ENCODE assay signal across 7 cellular contexts in genomic region chr3:48446043-48446424, GRCh38. TPM values are rescaled to one million over a fixed set of nuclear protein-coding genes. Genes with fewer than 3 reads are reported as not detected.
DNase-seq lines count a peak whose midpoint lies in the region; ATAC-seq, FAIRE-seq and TF ChIP-seq lines count a peak whose summit lies in the region.

No MANE protein-coding gene starts in this region.

- H3K9me3 ChIP-seq in stomach smooth muscle (ENCODE audit: control insufficient read depth in 2 of 2, low read length in 2 of 2), result no peaks in the 10 kb centered on the region

- H3K4me1 Mint-ChIP-seq in immature natural killer cell, result peaks cover 40 to 48% of the 10 kb centered on the region in 2 donors

- peak overlapping the region; percentile 85 to 93 (median 88) for H3K4me3 Mint-ChIP-seq in immature natural killer cell

- H3K27me3 ChIP-seq in stomach smooth muscle (ENCODE audit: control insufficient read depth in 1 of 2, insufficient read depth in 2 of 2, low read length in 2 of 2), result no peaks in the 10 kb centered on the region

- peak overlapping the region; percentile 90 to 96 for H3K27ac Mint-ChIP-seq in activated naive CD4-positive, alpha-beta T cell treated with anti-CD3 and anti-CD28 coated beads, Interleukin-2, amount 50 U/mL, for 72 hours
- peak overlapping the region; percentile 88 to 97 (median 94) for H3K27ac Mint-ChIP-seq in immature natural killer cell

- H3K27me3 Mint-ChIP-seq in immature natural killer cell (ENCODE audit: low read depth in 3 of 3), result peaks cover 0 to 9% (median 6%) of the 10 kb centered on the region in 3 donors

- H3K9ac ChIP-seq in stomach smooth muscle (ENCODE audit: low read length in 2 of 2), result peak overlapping the region; percentile 81 to 84

- peaks cover 30% of the 10 kb centered on the region for H3K4me1 ChIP-seq in stomach smooth muscle (ENCODE audit: control insufficient read depth, insufficient read depth, low read length)

- peak overlapping the region; percentile 85 for H3K27ac ChIP-seq in stomach smooth muscle (ENCODE audit: low read length)

- no peak for DNase-seq in activated naive CD4-positive, alpha-beta T cell treated with anti-CD3 and anti-CD28 coated beads, Interleukin-2, amount 50 U/mL, for 72 hours (ENCODE audit: low spot score in 2 of 2)
- DNase-seq in immature natural killer cell (no peak), NCI-H69 (lab: John Stamatoyannopoulos, UW) (no peak), GM12891 (ENCODE audit: insufficient read length, low spot score) (no peak)

- peak overlapping the region; percentile 95 to 96 for H3K4me3 ChIP-seq in stomach smooth muscle (ENCODE audit: low read length in 2 of 2)

- peaks cover 7 to 23% of the 10 kb centered on the region in 2 donors for H3K36me3 Mint-ChIP-seq in activated naive CD4-positive, alpha-beta T cell treated with anti-CD3 and anti-CD28 coated beads, Interleukin-2, amount 50 U/mL, for 72 hours
- H3K36me3 Mint-ChIP-seq in immature natural killer cell, result peaks cover 4 to 18% (median 4%) of the 10 kb centered on the region in 3 donors

- H3K36me3 ChIP-seq in stomach smooth muscle (ENCODE audit: control insufficient read depth in 2 of 2, insufficient read depth in 2 of 2, low read length in 2 of 2), result peaks cover 12 to 16% of the 10 kb centered on the region in 2 donors

- no peak for FAIRE-seq in GM12891 (lab: Jason Lieb, UNC)

- ATAC-seq in HG03558 (IDR thresholded peaks at IDR 0.05; ENCODE audit: extremely low read depth, unreplicated experiment), result peak; percentile 7
- no peak for ATAC-seq in activated naive CD4-positive, alpha-beta T cell treated with anti-CD3 and anti-CD28 coated beads, Interleukin-2, amount 50 U/mL, for 72 hours
- ATAC-seq in GM18502 (IDR thresholded peaks at IDR 0.05; ENCODE audit: poor library complexity, unreplicated experiment), result no peak

- TF ChIP-seq POLR2A in GM12891 (IDR thresholded peaks at IDR 0.05; ENCODE audit: low read depth, low read length), result no peak

- H3K9me3 Mint-ChIP-seq in activated naive CD4-positive, alpha-beta T cell treated with anti-CD3 and anti-CD28 coated beads, Interleukin-2, amount 50 U/mL, for 72 hours, result no peaks in the 10 kb centered on the region
- H3K9me3 Mint-ChIP-seq in immature natural killer cell, result peaks cover 0 to 2% (median 0%) of the 10 kb centered on the region in 6 donors

TF ChIP-seq in GM12891, 5 proteins besides CTCF, POLR2A, EP300 and RAD21:
- TF ChIP-seq TAF1 (IDR thresholded peaks at IDR 0.05; ENCODE audit: low read depth, low read length), result no peak
- no peak for TF ChIP-seq POLR2AphosphoS5 (IDR thresholded peaks at IDR 0.05; ENCODE audit: low read depth, low read length)
- no peak for TF ChIP-seq SPI1 (IDR thresholded peaks at IDR 0.05; ENCODE audit: low read depth, low read length)
- no peak for TF ChIP-seq PAX5 (IDR thresholded peaks at IDR 0.05; ENCODE audit: insufficient read depth, low read length, severe bottlenecking)
- no peak for TF ChIP-seq POU2F2 (IDR thresholded peaks at IDR 0.05; ENCODE audit: low read depth, low read length)

RNA-seq across cellular contexts. Expression of gene ATRIP, which starts 0.5 kb away (rescaled TPM):
- 10 to 100 TPM; 10.1 to 15.9 TPM for total RNA-seq in activated naive CD4-positive, alpha-beta T cell treated with anti-CD3 and anti-CD28 coated beads, Interleukin-2, amount 50 U/mL, for 72 hours
- 10 to 100 TPM in 1 of 3 donors, 1 to 10 TPM in 2; 6.4 to 12.6 (median 6.6) TPM for polyA plus RNA-seq in immature natural killer cell
- polyA plus RNA-seq in GM12891 (2012; ENCODE audit: low read depth, missing spikeins), result 6.0 TPM

RNA-seq across cellular contexts. Expression of gene TMA7, which starts 6.0 kb away (rescaled TPM):
- total RNA-seq in activated naive CD4-positive, alpha-beta T cell treated with anti-CD3 and anti-CD28 coated beads, Interleukin-2, amount 50 U/mL, for 72 hours, result 100 to 1,000 TPM; 168 to 307 TPM
- 1,000 to 10,000 TPM in 1 of 3 donors, 100 to 1,000 TPM in 2; 593 to 1,259 (median 677) TPM for polyA plus RNA-seq in immature natural killer cell
- polyA plus RNA-seq in GM12891 (2012; ENCODE audit: low read depth, missing spikeins), result 678 TPM

RNA-seq across cellular contexts. Expression of gene CCDC51, which starts 6.1 kb away (rescaled TPM):
- total RNA-seq in activated naive CD4-positive, alpha-beta T cell treated with anti-CD3 and anti-CD28 coated beads, Interleukin-2, amount 50 U/mL, for 72 hours, result 10 to 100 TPM; 21.7 to 27.1 TPM
- polyA plus RNA-seq in immature natural killer cell, result 10 to 100 TPM; 10.2 to 16.3 (median 10.6) TPM
- polyA plus RNA-seq in GM12891 (2012; ENCODE audit: low read depth, missing spikeins), result 15.6 TPM

RNA-seq across cellular contexts. Expression of gene PLXNB1, which starts 16.1 kb away (rescaled TPM):
- 1 to 10 TPM; 3.0 to 7.3 TPM for total RNA-seq in activated naive CD4-positive, alpha-beta T cell treated with anti-CD3 and anti-CD28 coated beads, Interleukin-2, amount 50 U/mL, for 72 hours
- under 1 TPM in 2 of 3 donors, not detected in 1; 0.11 to 0.19 TPM for polyA plus RNA-seq in immature natural killer cell
- polyA plus RNA-seq in GM12891 (2012; ENCODE audit: low read depth, missing spikeins), result 9.8 TPM

RNA-seq across cellular contexts. Expression of gene SHISA5, which starts 57.9 kb away (rescaled TPM):
- 10 to 100 TPM; 64.0 to 75.3 TPM for total RNA-seq in activated naive CD4-positive, alpha-beta T cell treated with anti-CD3 and anti-CD28 coated beads, Interleukin-2, amount 50 U/mL, for 72 hours
- 100 to 1,000 TPM; 351 to 618 (median 505) TPM for polyA plus RNA-seq in immature natural killer cell
- 67.2 TPM for polyA plus RNA-seq in GM12891 (2012; ENCODE audit: low read depth, missing spikeins)
